22 cellular contexts compared by ENCODE assay signal in genomic region chr12:121562484-121562883, GRCh38.
"Had no signal": no experiment of that assay in that cellular context is flagged by ENCODE, and none has a peak within 500 bp of the region (broad histone marks: within the 10 kb centered on the region; RNA-seq: fewer than 3 reads in every experiment).

No MANE protein-coding gene starts in this region.

- H3K27ac Mint-ChIP-seq: activated naive CD8-positive, alpha-beta T cell treated with anti-CD3 and anti-CD28 coated beads for 36 hours; nephron; stimulated activated naive CD8-positive, alpha-beta T cell treated with anti-CD3 and anti-CD28 coated beads, Interleukin-15, Interleukin-2, amounts not matched to agents 100 ng/mL and 50 ng/mL, for 24 hours had no signal

- H3K36me3 Mint-ChIP-seq: activated naive CD8-positive, alpha-beta T cell treated with anti-CD3 and anti-CD28 coated beads for 36 hours had no signal

- H3K27me3 Mint-ChIP-seq: activated naive CD8-positive, alpha-beta T cell treated with anti-CD3 and anti-CD28 coated beads for 36 hours; central memory CD8-positive, alpha-beta T cell; stimulated activated naive CD8-positive, alpha-beta T cell treated with anti-CD3 and anti-CD28 coated beads, Interleukin-15, Interleukin-2, amounts not matched to agents 100 ng/mL and 50 ng/mL, for 24 hours had no signal

- H3K4me3 ChIP-seq: breast epithelium, dorsolateral prefrontal cortex, esophagus squamous epithelium, gastrocnemius medialis, pancreas, thyroid gland, upper lobe of right lung had no signal

- H3K36me3 ChIP-seq: breast epithelium, gastrocnemius medialis, neutrophil, pancreas, thyroid gland, upper lobe of right lung, WERI-Rb-1 had no signal

- H3K9me3 Mint-ChIP-seq: activated naive CD8-positive, alpha-beta T cell treated with anti-CD3 and anti-CD28 coated beads for 36 hours; activated T-cell treated with anti-CD3 and anti-CD28 coated beads, Interleukin-2, amount 50 U/mL, for 4 hours; central memory CD8-positive, alpha-beta T cell; nephron; stimulated activated naive CD8-positive, alpha-beta T cell treated with anti-CD3 and anti-CD28 coated beads, Interleukin-15, Interleukin-2, amounts not matched to agents 100 ng/mL and 50 ng/mL, for 24 hours had no signal

- H3K27me3 ChIP-seq: breast epithelium, dorsolateral prefrontal cortex, esophagus squamous epithelium, gastrocnemius medialis, neutrophil, pancreas, thyroid gland, upper lobe of right lung had no signal

- H3K4me3 Mint-ChIP-seq: activated naive CD8-positive, alpha-beta T cell treated with anti-CD3 and anti-CD28 coated beads for 36 hours; activated T-cell treated with anti-CD3 and anti-CD28 coated beads, Interleukin-2, amount 50 U/mL, for 4 hours; central memory CD8-positive, alpha-beta T cell; nephron; stimulated activated naive CD8-positive, alpha-beta T cell treated with anti-CD3 and anti-CD28 coated beads, Interleukin-15, Interleukin-2, amounts not matched to agents 100 ng/mL and 50 ng/mL, for 24 hours had no signal

- ATAC-seq: activated T-cell treated with anti-CD3 and anti-CD28 coated beads, Interleukin-2, amount 50 U/mL, for 4 hours; gastrocnemius medialis; pancreas; right cardiac atrium; upper lobe of right lung had no signal

- H3K9me3 ChIP-seq: breast epithelium, esophagus squamous epithelium, gastrocnemius medialis, neutrophil, pancreas, thyroid gland, upper lobe of right lung had no signal

- H3K4me1 ChIP-seq: breast epithelium, gastrocnemius medialis, pancreas, thyroid gland, upper lobe of right lung had no signal

- DNase-seq: activated CD4-positive, alpha-beta T cell treated with anti-CD3 and anti-CD28 coated beads, Interleukin-2, amount 50 U/mL, for 48 hours; activated CD8-positive, alpha-beta memory T cell treated with anti-CD3 and anti-CD28 coated beads, Interleukin-2, amount 50 U/mL, for 48 hours; activated naive CD4-positive, alpha-beta T cell treated with Interleukin-2 at 50 U/mL for 16 hours; activated naive CD8-positive, alpha-beta T cell treated with anti-CD3 and anti-CD28 coated beads for 36 hours; activated T-cell treated with anti-CD3 and anti-CD28 coated beads, Interleukin-2, amount 50 U/mL, for 4 hours; dorsolateral prefrontal cortex; esophagus squamous epithelium; gastrocnemius medialis; head of caudate nucleus; hypothalamus; pancreas; right cardiac atrium; stimulated activated CD4-positive, alpha-beta T cell treated with anti-CD3 and anti-CD28 coated beads, Interleukin-4, amount 100 ng/mL, for 24 hours; substantia nigra; thyroid gland; upper lobe of right lung; WERI-Rb-1 had no signal

- H3K27ac ChIP-seq: breast epithelium, dorsolateral prefrontal cortex, esophagus squamous epithelium, gastrocnemius medialis, neutrophil, pancreas, thyroid gland, upper lobe of right lung, WERI-Rb-1 had no signal
